Comparison of ENCODE assay signal across 16 cellular contexts in genomic region chr3:100043271-100043670, GRCh38.
DNase-seq lines count a peak whose midpoint lies in the region; ATAC-seq, FAIRE-seq and TF ChIP-seq lines count a peak whose summit lies in the region.
"Had no signal": no experiment of that assay in that cellular context is flagged by ENCODE, and none has a peak within 500 bp of the region (broad histone marks: within the 10 kb centered on the region; RNA-seq: fewer than 3 reads in every experiment).

No MANE protein-coding gene starts in this region.

- H3K4me3 Mint-ChIP-seq in stimulated activated memory B cell treated with anti-CD40 and anti-IgM and Interleukin-4, amounts not matched to agents 10 μg/mL and 1 μg/mL and 100 μg/mL, for 72 hours = no peak overlapping the region
- no peak overlapping the region for H3K4me3 Mint-ChIP-seq in activated T-cell treated with anti-CD3 and anti-CD28 coated beads, Interleukin-2, amount 50 U/mL, for 72 hours
- H3K4me3 Mint-ChIP-seq: CD14-positive monocyte had no signal

- H3K9ac ChIP-seq in keratinocyte (ENCODE audit: control insufficient read depth, extremely low read depth, insufficient read depth, low read length) = peak overlapping the region; percentile 39

- no peak for TF ChIP-seq CTCF in keratinocyte (optimal IDR thresholded peaks at IDR 0.05 in 1 of 3, IDR thresholded peaks at IDR 0.05 in 1 of 3, conservative IDR thresholded peaks at IDR 0.05 in 1 of 3; ENCODE audit: extremely low read depth in 1 of 3, insufficient read depth in 2 of 3, low read length in 3 of 3)

- dilution Hi-C loops in keratinocyte (cut with MboI; ENCODE audit: extremely low pct_ligation_motif_present, low sequenced_read_pairs) = no loop called here

- H4K20me1 ChIP-seq in keratinocyte (ENCODE audit: control insufficient read depth, extremely low read depth, insufficient read depth, low read length) = no peaks in the 10 kb centered on the region

- H3K4me2 ChIP-seq in keratinocyte (ENCODE audit: control insufficient read depth, extremely low read depth, insufficient read depth, low read depth, low read length) = no peak overlapping the region

- peak overlapping the region; percentile 76 for H3K27ac Mint-ChIP-seq in stimulated activated memory B cell treated with anti-CD40 and anti-IgM and Interleukin-4, amounts not matched to agents 10 μg/mL and 1 μg/mL and 100 μg/mL, for 72 hours
- H3K27ac Mint-ChIP-seq in activated T-cell treated with anti-CD3 and anti-CD28 coated beads, Interleukin-2, amount 50 U/mL, for 72 hours = no peak overlapping the region
- H3K27ac Mint-ChIP-seq: CD14-positive monocyte had no signal

- H3K79me2 ChIP-seq in keratinocyte (ENCODE audit: control insufficient read depth, insufficient read depth, low read length) = no peaks in the 10 kb centered on the region

- peaks cover 74% of the 10 kb centered on the region for H3K4me1 Mint-ChIP-seq in stimulated activated memory B cell treated with anti-CD40 and anti-IgM and Interleukin-4, amounts not matched to agents 10 μg/mL and 1 μg/mL and 100 μg/mL, for 72 hours
- peaks cover 20% of the 10 kb centered on the region for H3K4me1 Mint-ChIP-seq in activated T-cell treated with anti-CD3 and anti-CD28 coated beads, Interleukin-2, amount 50 U/mL, for 72 hours (ENCODE audit: low read depth)

- H3K4me3 ChIP-seq in SJSA1 = no peak overlapping the region
- no peak overlapping the region for H3K4me3 ChIP-seq in keratinocyte (ENCODE audit: control insufficient read depth in 2 of 3, extremely low read depth in 1 of 3, insufficient read depth in 2 of 3, low read depth in 1 of 3, low read length in 3 of 3)

- no peak for ATAC-seq in stimulated activated memory B cell treated with anti-CD40 and anti-IgM and Interleukin-4, amounts not matched to agents 10 μg/mL and 1 μg/mL and 100 μg/mL, for 72 hours
- ATAC-seq in activated T-cell treated with anti-CD3 and anti-CD28 coated beads, Interleukin-2, amount 50 U/mL, for 72 hours (replicated peaks in 1 of 2) = no peak
- no peak for ATAC-seq in HG02588 (IDR thresholded peaks at IDR 0.05; ENCODE audit: unreplicated experiment)
- ATAC-seq: left lobe of liver had no signal

- H3K27me3 ChIP-seq in SJSA1 (replicated peaks) (no peaks in the 10 kb centered on the region), keratinocyte (ENCODE audit: control insufficient read depth, extremely low read depth, insufficient read depth, low read length) (no peaks in the 10 kb centered on the region)

- H3K36me3 ChIP-seq in SJSA1 = no peaks in the 10 kb centered on the region
- no peaks in the 10 kb centered on the region for H3K36me3 ChIP-seq in keratinocyte (ENCODE audit: control insufficient read depth in 2 of 2, extremely low read depth in 1 of 2, insufficient read depth in 2 of 2, low read length in 2 of 2)

- FAIRE-seq in GM12891 (lab: Jason Lieb, UNC) (no peak), keratinocyte (lab: Jason Lieb, UNC) (no peak)

- no peaks in the 10 kb centered on the region for H3K9me1 ChIP-seq in keratinocyte (ENCODE audit: control insufficient read depth, extremely low read depth, insufficient read depth, low read length)

- H3K4me1 ChIP-seq in SJSA1 (replicated peaks) (peaks cover 74% of the 10 kb centered on the region), keratinocyte (ENCODE audit: control insufficient read depth, extremely low read depth, insufficient read depth, low read length) (peaks cover 55% of the 10 kb centered on the region)

- no peak for TF ChIP-seq POLR2A in GM12891 (IDR thresholded peaks at IDR 0.05; ENCODE audit: low read depth, low read length)

- H3K27ac ChIP-seq in SJSA1 (peak overlapping the region; percentile 95), keratinocyte (ENCODE audit: control insufficient read depth, insufficient read depth, low read length) (peak overlapping the region; percentile 92)
- H3K27ac ChIP-seq: HL-60 had no signal

- peaks cover 9% of the 10 kb centered on the region for H3K36me3 Mint-ChIP-seq in stimulated activated memory B cell treated with anti-CD40 and anti-IgM and Interleukin-4, amounts not matched to agents 10 μg/mL and 1 μg/mL and 100 μg/mL, for 72 hours
- no peaks in the 10 kb centered on the region for H3K36me3 Mint-ChIP-seq in activated T-cell treated with anti-CD3 and anti-CD28 coated beads, Interleukin-2, amount 50 U/mL, for 72 hours (ENCODE audit: insufficient read depth in 2 of 2)
- H3K36me3 Mint-ChIP-seq: CD14-positive monocyte had no signal

- DNase-seq in GM12891 (ENCODE audit: insufficient read length, low spot score) = no peak
- no peak for DNase-seq in SJSA1 (ENCODE audit: low read depth in 1 of 2, low spot score in 2 of 2)
- DNase-seq in keratinocyte (ENCODE audit: low read depth, low spot score) = no peak
- no peak for DNase-seq in activated T-cell treated with anti-CD3 and anti-CD28 coated beads, Interleukin-2, amount 50 U/mL, for 72 hours
- no peak for DNase-seq in NCI-H2227 (lab: John Stamatoyannopoulos, UW; ENCODE audit: unreplicated experiment)
- DNase-seq in activated CD4-positive, alpha-beta T cell treated with anti-CD3 and anti-CD28 coated beads for 1 hour = no peak
- DNase-seq: activated CD4-positive, alpha-beta T cell treated with anti-CD3 and anti-CD28 coated beads, Interleukin-2, amount 50 U/mL, for 1 hour; activated gamma-delta T cell treated with Interleukin-2 at 50 U/mL for 16 hours; cerebellar nuclear complex; NCI-H446 treated with DMSO at 0.1 percent for 48 hours had no signal

- H3K9me3 ChIP-seq in SJSA1 (replicated peaks) (no peaks in the 10 kb centered on the region), keratinocyte (ENCODE audit: control insufficient read depth, low read depth, low read length) (no peaks in the 10 kb centered on the region)

- H3K27me3 Mint-ChIP-seq in stimulated activated memory B cell treated with anti-CD40 and anti-IgM and Interleukin-4, amounts not matched to agents 10 μg/mL and 1 μg/mL and 100 μg/mL, for 72 hours = no peaks in the 10 kb centered on the region
- no peaks in the 10 kb centered on the region for H3K27me3 Mint-ChIP-seq in activated T-cell treated with anti-CD3 and anti-CD28 coated beads, Interleukin-2, amount 50 U/mL, for 72 hours (ENCODE audit: low read depth)
- H3K27me3 Mint-ChIP-seq: progenitor cell of endocrine pancreas had no signal

- H3K9me3 Mint-ChIP-seq in stimulated activated memory B cell treated with anti-CD40 and anti-IgM and Interleukin-4, amounts not matched to agents 10 μg/mL and 1 μg/mL and 100 μg/mL, for 72 hours = no peaks in the 10 kb centered on the region
- H3K9me3 Mint-ChIP-seq in activated T-cell treated with anti-CD3 and anti-CD28 coated beads, Interleukin-2, amount 50 U/mL, for 72 hours = no peaks in the 10 kb centered on the region
- H3K9me3 Mint-ChIP-seq: CD14-positive monocyte had no signal

- no peak overlapping the region for H2AFZ ChIP-seq in keratinocyte (ENCODE audit: control insufficient read depth, low read length)

TF ChIP-seq in GM12891, 5 proteins besides CTCF, POLR2A, EP300 and RAD21:
- TF ChIP-seq TAF1 (IDR thresholded peaks at IDR 0.05; ENCODE audit: low read depth, low read length) (no peak), SPI1 (IDR thresholded peaks at IDR 0.05; ENCODE audit: low read depth, low read length) (peak; percentile 62)
